12 cellular contexts compared by ENCODE assay signal in genomic region chr6:30075987-30076311, GRCh38. TPM values are rescaled to one million over a fixed set of nuclear protein-coding genes. Genes with fewer than 3 reads are reported as not detected.
DNase-seq lines count a peak whose midpoint lies in the region; ATAC-seq and TF ChIP-seq lines count a peak whose summit lies in the region.
"Had no signal": no experiment of that assay in that cellular context is flagged by ENCODE, and none has a peak within 500 bp of the region (broad histone marks: within the 10 kb centered on the region; RNA-seq: fewer than 3 reads in every experiment).

No MANE protein-coding gene starts in this region.

- POLR2A ChIA-PET in A673 (lab: Charles Lee; ENCODE audit: low non-redundant PET) (no interaction called here), MCF 10A (lab: Yijun Ruan, JAX) (interaction anchor here (0.7 to 6.9 kb wide), 10 partner anchors 9 to 235 kb away, joined by 3 to 101 read pairs (median 12); partner anchors contain the start of genes POLR1H and PPP1R11)

- WGBS in lung, 2 donors, result 43 to 50% methylated on average over 10 of the region's 10 CpGs

- H3K4me3 ChIP-seq in A673 (ENCODE audit: low read depth, low read length, poor library complexity, severe bottlenecking) (no peak overlapping the region), lung (no peak overlapping the region), SJCRH30 (no peak overlapping the region)

- no peaks in the 10 kb centered on the region for H3K9me3 Mint-ChIP-seq in MCF 10A (ENCODE audit: unreplicated experiment)

- no peaks in the 10 kb centered on the region for H3K9me3 ChIP-seq in A673 (ENCODE audit: low read depth, low read length, poor library complexity, severe bottlenecking)
- no peaks in the 10 kb centered on the region for H3K9me3 ChIP-seq in lung (ENCODE audit: control insufficient read depth in 2 of 2, insufficient read depth in 1 of 2, low read length in 1 of 2)
- no peaks in the 10 kb centered on the region for H3K9me3 ChIP-seq in SJCRH30 (replicated peaks)

- ATAC-seq in lung (ENCODE audit: insufficient read depth, low FRiP score) (peak; percentile 71), HG02973 (IDR thresholded peaks at IDR 0.05; ENCODE audit: unreplicated experiment) (no peak)

- no peak for DNase-seq in A673 (ENCODE audit: low spot score)
- DNase-seq in HK-2 (ENCODE audit: unreplicated experiment), result peak; percentile 43
- DNase-seq in MCF 10A (ENCODE audit: unreplicated experiment), result peak; percentile 89
- DNase-seq in lung (ENCODE audit: low spot score), result no peak
- no peak for DNase-seq in AG08396 (ENCODE audit: low spot score)
- no peak for DNase-seq in SJCRH30
- no peak for DNase-seq in NCI-H146 (lab: John Stamatoyannopoulos, UW)
- DNase-seq: CD4-positive, CD25-positive, alpha-beta regulatory T cell; immature natural killer cell; MM.1S had no signal

- intact Hi-C loops in A673 (cut with micrococcal nuclease; ENCODE audit: unreplicated experiment), result no loop called here
- intact Hi-C loops in MCF 10A (cut with micrococcal nuclease), result no loop called here

- peaks cover 33% of the 10 kb centered on the region for H3K4me1 Mint-ChIP-seq in MCF 10A (ENCODE audit: insufficient read depth, unreplicated experiment)

- H3K27ac ChIP-seq in A673 (ENCODE audit: low read depth, low read length, poor library complexity, severe bottlenecking) (no peak overlapping the region), lung (ENCODE audit: low read depth in 1 of 2, low read length in 1 of 2) (peak overlapping the region in 1 of 2 donors; percentile 4), SJCRH30 (no peak overlapping the region)

- BruUV-seq in A673 (replicated peaks; lab: Mats Ljungman, UMichigan) (no TSS peak), MCF 10A (replicated peaks; lab: Mats Ljungman, UMichigan) (no TSS peak)

- H3K36me3 Mint-ChIP-seq in MCF 10A (ENCODE audit: insufficient read depth, unreplicated experiment), result peaks cover 10% of the 10 kb centered on the region

- H3K27me3 ChIP-seq in A673 (replicated peaks; ENCODE audit: insufficient read depth, low read depth, low read length, poor library complexity), result peaks cover 94% of the 10 kb centered on the region
- no peaks in the 10 kb centered on the region for H3K27me3 ChIP-seq in lung (ENCODE audit: control insufficient read depth, insufficient read depth)
- H3K27me3 ChIP-seq in SJCRH30, result no peaks in the 10 kb centered on the region

- H3K4me1 ChIP-seq in A673 (ENCODE audit: insufficient read depth, low read length, poor library complexity, severe bottlenecking), result peaks cover 10% of the 10 kb centered on the region
- peaks cover 0 to 7% of the 10 kb centered on the region in 2 donors for H3K4me1 ChIP-seq in lung (ENCODE audit: control insufficient read depth in 2 of 2, insufficient read depth in 2 of 2, low read length in 2 of 2)
- no peaks in the 10 kb centered on the region for H3K4me1 ChIP-seq in SJCRH30

- CTCF ChIA-PET in A673 (lab: Charles Lee), result no interaction called here
- CTCF ChIA-PET in MCF 10A (lab: Yijun Ruan, JAX), result interaction anchor here (1.0 to 1.7 kb wide), 3 partner anchors 16 to 250 kb away, joined by 3 to 6 read pairs (median 4); no protein-coding TSS in a partner anchor

- peak overlapping the region; percentile 84 for H3K4me3 Mint-ChIP-seq in MCF 10A (ENCODE audit: unreplicated experiment)

- H3K27me3 Mint-ChIP-seq in MCF 10A (ENCODE audit: insufficient read depth, unreplicated experiment), result no peaks in the 10 kb centered on the region

- 0 out of 2 replicates have a peak, but pooled peaks have one; percentile 4 for TF ChIP-seq CTCF in A673 (conservative IDR thresholded peaks at IDR 0.05; ENCODE audit: low read depth, low read length)
- TF ChIP-seq CTCF in MCF 10A (IDR thresholded peaks at IDR 0.05; ENCODE audit: unreplicated experiment), result no peak
- no peak for TF ChIP-seq CTCF in lung (IDR thresholded peaks at IDR 0.05; ENCODE audit: control extremely low read depth, extremely low read depth)

- H3K36me3 ChIP-seq in A673 (ENCODE audit: insufficient read depth, low read length, poor library complexity, severe bottlenecking) (no peaks in the 10 kb centered on the region), lung (ENCODE audit: control insufficient read depth in 2 of 2, insufficient read depth in 2 of 2, low read length in 2 of 2) (no peaks in the 10 kb centered on the region), SJCRH30 (no peaks in the 10 kb centered on the region)

- H3K27ac Mint-ChIP-seq in MCF 10A (ENCODE audit: low read depth, unreplicated experiment), result peak overlapping the region; percentile 85
- H3K27ac Mint-ChIP-seq: CD4-positive, CD25-positive, alpha-beta regulatory T cell had no signal

RNA-seq across cellular contexts. Expression of gene RNF39, which starts 0.4 kb away (rescaled TPM):
- total RNA-seq in A673 (2021) (not detected in 2 replicates), MCF 10A (2022) (2.3 and 3.6 TPM in 2 replicates), lung (1 to 10 TPM in 1 of 2 donors, not detected in 1; 2.3 TPM)
- polyA plus RNA-seq in lung, result 1 to 10 TPM; 1.0 to 1.3 TPM
- total RNA-seq in SJCRH30 (2014; rRNA removed; shearing (Covaris generic)), result not detected in 2 replicates
- total RNA-seq: CD4-positive, CD25-positive, alpha-beta regulatory T cell; RPMI7951 had no signal
- polyA plus RNA-seq: immature natural killer cell had no signal

RNA-seq across cellular contexts. Expression of gene PPP1R11, which starts 9.0 kb away (rescaled TPM):
- 46.2 and 46.8 TPM in 2 replicates for total RNA-seq in A673 (2021)
- total RNA-seq in MCF 10A (2022), result 60.1 and 82.2 TPM in 2 replicates
- total RNA-seq in lung, result 10 to 100 TPM; 29.2 to 56.9 TPM
- polyA plus RNA-seq in lung, result 10 to 100 TPM; 54.7 to 81.7 TPM
- 43.5 and 43.9 TPM in 2 replicates for total RNA-seq in SJCRH30 (2014; rRNA removed; shearing (Covaris generic))

RNA-seq across cellular contexts. Expression of gene POLR1H, which starts 14.9 kb away (rescaled TPM):
- total RNA-seq in A673 (2021), result 30.9 and 34.2 TPM in 2 replicates
- total RNA-seq in MCF 10A (2022), result 60.9 and 68.3 TPM in 2 replicates
- total RNA-seq in lung, result 10 to 100 TPM; 18.2 to 24.0 TPM
- polyA plus RNA-seq in lung, result 10 to 100 TPM; 53.2 to 55.5 TPM
- total RNA-seq in SJCRH30 (2014; rRNA removed; shearing (Covaris generic)), result 31.0 and 40.6 TPM in 2 replicates

RNA-seq across cellular contexts. Expression of gene TRIM31, which starts 36.9 kb away (rescaled TPM):
- total RNA-seq in A673 (2021), result not detected in 2 replicates
- total RNA-seq in MCF 10A (2022), result not detected in 2 replicates
- under 1 TPM in 1 of 2 donors, not detected in 1; 0.31 TPM for total RNA-seq in lung
- polyA plus RNA-seq in lung, result 1 to 10 TPM in 1 of 2 donors, under 1 TPM in 1; 0.30 to 1.4 TPM
- 0.10 TPM in 1 of 2 replicates, not detected in the other for total RNA-seq in SJCRH30 (2014; rRNA removed; shearing (Covaris generic))
- total RNA-seq: CD4-positive, CD25-positive, alpha-beta regulatory T cell; RPMI7951 had no signal
- polyA plus RNA-seq: immature natural killer cell had no signal

RNA-seq across cellular contexts. Expression of gene TRIM40, which starts 60.0 kb away (rescaled TPM):
- not detected in 2 replicates for total RNA-seq in A673 (2021)
- total RNA-seq in MCF 10A (2022), result not detected in 2 replicates
- total RNA-seq in lung, result under 1 TPM in 1 of 2 donors, not detected in 1; 0.20 TPM
- under 1 TPM in 1 of 2 donors, not detected in 1; 0.08 TPM for polyA plus RNA-seq in lung
- not detected in 2 replicates for total RNA-seq in SJCRH30 (2014; rRNA removed; shearing (Covaris generic))
- total RNA-seq: RPMI7951 had no signal
- polyA plus RNA-seq: CD4-positive, CD25-positive, alpha-beta regulatory T cell; immature natural killer cell had no signal

Comparison
In these comparisons a context has a peak if more than half of its experiments do, and no peak if none do; other contexts are left out.
1. DNase-seq: peak in HK-2 (single experiment) and MCF 10A (single experiment); none in A673 (single experiment), lung (single experiment), AG08396 (single experiment), SJCRH30 (0 of 2) and NCI-H146 (single experiment).